22 cellular contexts compared by ENCODE assay signal in genomic region chr15:60898896-60899295, GRCh38.
DNase-seq lines count a peak whose midpoint lies in the region; ATAC-seq, FAIRE-seq and TF ChIP-seq lines count a peak whose summit lies in the region.
"Had no signal": no experiment of that assay in that cellular context is flagged by ENCODE, and none has a peak within 500 bp of the region (broad histone marks: within the 10 kb centered on the region; RNA-seq: fewer than 3 reads in every experiment).

No MANE protein-coding gene starts in this region.

- H3K4me1 Mint-ChIP-seq in endodermal cell, result peaks cover 41% of the 10 kb centered on the region

- WGBS in endodermal cell (ENCODE audit: insufficient coverage in 1 of 2, insufficient read length in 1 of 2), 2 experiments, result 90 to 99% methylated on average over 2 of the region's 2 CpGs

- TF ChIP-seq POLR2A in GM12891 (IDR thresholded peaks at IDR 0.05; ENCODE audit: low read depth, low read length), result no peak

- no peak overlapping the region for H3K4me3 Mint-ChIP-seq in endodermal cell
- H3K4me3 Mint-ChIP-seq: dendritic cell treated with granulocyte-macrophage colony-stimulating factor and Interleukin-4, amounts not matched to agents 40 ng/mL and 50 ng/mL, for 4 days; nephron progenitor cell had no signal

- no peaks in the 10 kb centered on the region for H3K27me3 ChIP-seq in endodermal cell (ENCODE audit: control insufficient read depth, insufficient read depth, low read length, poor library complexity, severe bottlenecking)
- H3K27me3 ChIP-seq: BLaER1 had no signal

- no peak overlapping the region for H3K4me3 ChIP-seq in Jurkat, Clone E6-1 (ENCODE audit: low read length)
- H3K4me3 ChIP-seq in endodermal cell (ENCODE audit: low read length), result no peak overlapping the region
- H3K4me3 ChIP-seq: BLaER1 had no signal

- H3K36me3 Mint-ChIP-seq in endodermal cell (ENCODE audit: low read depth), result no peaks in the 10 kb centered on the region

- TF ChIP-seq CTCF in endodermal cell (conservative IDR thresholded peaks at IDR 0.05), result peak; percentile 64

- no peaks in the 10 kb centered on the region for H3K27me3 Mint-ChIP-seq in endodermal cell (ENCODE audit: insufficient read depth)

- ATAC-seq in GM19452 (IDR thresholded peaks at IDR 0.05; ENCODE audit: unreplicated experiment), result no peak
- ATAC-seq: left cardiac atrium, PC-3 had no signal

- FAIRE-seq in GM12891 (lab: Jason Lieb, UNC), result peak; percentile 90
- FAIRE-seq: frontal cortex, HTR-8/SVneo had no signal

- H3K4me1 ChIP-seq in endodermal cell (ENCODE audit: control insufficient read depth, insufficient read depth, low read length), result peaks cover 3% of the 10 kb centered on the region
- H3K4me1 ChIP-seq: BLaER1 had no signal

- H3K9me3 Mint-ChIP-seq in endodermal cell, result no peaks in the 10 kb centered on the region
- H3K9me3 Mint-ChIP-seq: dendritic cell treated with granulocyte-macrophage colony-stimulating factor and Interleukin-4, amounts not matched to agents 40 ng/mL and 50 ng/mL, for 4 days; nephron progenitor cell had no signal

- H3K9ac ChIP-seq in endodermal cell (ENCODE audit: extremely low read depth, low read length, poor library complexity, severe bottlenecking), result no peak overlapping the region
- H3K9ac ChIP-seq: BLaER1 had no signal

- no peak overlapping the region for H3K27ac Mint-ChIP-seq in endodermal cell
- H3K27ac Mint-ChIP-seq: dendritic cell treated with granulocyte-macrophage colony-stimulating factor and Interleukin-4, amounts not matched to agents 40 ng/mL and 50 ng/mL, for 4 days; nephron progenitor cell had no signal

- no peaks in the 10 kb centered on the region for H3K9me3 ChIP-seq in endodermal cell (ENCODE audit: control insufficient read depth, low read length)
- H3K9me3 ChIP-seq: BLaER1 had no signal

- DNase-seq in activated CD4-positive, alpha-beta T cell treated with anti-CD3 and anti-CD28 coated beads for 48 hours, result peak; percentile 21
- no peak for DNase-seq in activated CD4-positive, alpha-beta T cell treated with anti-CD3 and anti-CD28 coated beads for 1 hour
- DNase-seq in GM12891 (ENCODE audit: insufficient read length, low spot score) (no peak), endodermal cell (no peak), NCI-H1417 treated with DMSO at 0.1 percent for 48 hours (lab: John Stamatoyannopoulos, UW) (no peak)
- DNase-seq in Jurkat, Clone E6-1 (ENCODE audit: low read depth, low spot score), result peak; percentile 16
- DNase-seq in stimulated activated CD4-positive, alpha-beta T cell treated with anti-CD3 and anti-CD28 coated beads, Interleukin-15, amount 100 ng/mL, for 24 hours, result no peak
- DNase-seq: activated CD4-positive, CD25-positive, alpha-beta regulatory T cell; DMS 273 treated with DMSO at 0.1 percent for 48 hours; GF-D8; left cardiac atrium; NCI-H2171 treated with DMSO at 0.1 percent for 48 hours; NCI-H748 treated with DMSO at 0.1 percent for 48 hours; nephron progenitor cell; PC-3; stimulated activated CD4-positive, alpha-beta T cell treated with anti-CD3 and anti-CD28 coated beads, Interleukin-12 subunit alpha, Interleukin-12 subunit beta, amount 100 ng/mL, for 4 hours had no signal

- H3K36me3 ChIP-seq in endodermal cell (ENCODE audit: control insufficient read depth, insufficient read depth, low read length), result no peaks in the 10 kb centered on the region
- H3K36me3 ChIP-seq: BLaER1 had no signal

- H3K27ac ChIP-seq in endodermal cell (ENCODE audit: low read depth, low read length), result no peak overlapping the region
- H3K27ac ChIP-seq: BLaER1, epithelial cell of prostate had no signal

TF ChIP-seq in GM12891, 5 proteins besides CTCF, POLR2A, EP300 and RAD21:
- TF ChIP-seq PAX5 (IDR thresholded peaks at IDR 0.05; ENCODE audit: insufficient read depth, low read length, severe bottlenecking) (no peak), POLR2AphosphoS5 (IDR thresholded peaks at IDR 0.05; ENCODE audit: low read depth, low read length) (no peak), TAF1 (IDR thresholded peaks at IDR 0.05; ENCODE audit: low read depth, low read length) (no peak), POU2F2 (IDR thresholded peaks at IDR 0.05; ENCODE audit: low read depth, low read length) (0 out of 2 replicates have a peak, but pooled peaks have one; percentile 17)

Comparison
In these comparisons a context has a peak if more than half of its experiments do, and no peak if none do; other contexts are left out.
1. DNase-seq: peak in activated CD4-positive, alpha-beta T cell treated with anti-CD3 and anti-CD28 coated beads for 48 hours (single experiment) and Jurkat, Clone E6-1 (single experiment); none in activated CD4-positive, alpha-beta T cell treated with anti-CD3 and anti-CD28 coated beads for 1 hour (single experiment), GM12891 (single experiment), endodermal cell (single experiment), NCI-H1417 treated with DMSO at 0.1 percent for 48 hours (single experiment) and stimulated activated CD4-positive, alpha-beta T cell treated with anti-CD3 and anti-CD28 coated beads, Interleukin-15, amount 100 ng/mL, for 24 hours (single experiment).